Comparison of ENCODE assay signal across 20 cellular contexts in the genomic region with DNA sequence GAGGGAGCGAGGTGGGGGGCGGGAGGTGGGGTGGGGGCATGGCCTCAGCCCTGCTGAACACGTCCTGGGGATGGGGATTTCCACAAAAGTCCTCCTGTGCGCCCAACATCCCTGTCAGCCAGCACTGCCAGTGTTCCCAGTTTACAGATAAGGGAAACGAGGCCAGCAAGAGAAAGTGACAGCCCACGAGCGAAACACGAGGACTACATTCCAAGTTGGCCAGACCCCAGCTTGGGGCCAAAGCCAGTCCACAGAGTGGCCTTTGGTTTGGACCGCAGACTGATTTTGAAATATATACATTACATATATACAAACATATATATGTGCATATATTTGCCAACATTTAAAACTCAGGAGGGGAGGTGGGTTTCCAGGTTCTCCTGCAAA. TPM values are rescaled to one million over a fixed set of nuclear protein-coding genes. Genes with fewer than 3 reads are reported as not detected.
A peak's percentile ranks its signal among the peaks of the same experiment; 100 is the strongest.
DNase-seq lines count a peak whose midpoint lies in the region; ATAC-seq and TF ChIP-seq lines count a peak whose summit lies in the region.
"Had no signal": no experiment of that assay in that cellular context is flagged by ENCODE, and none has a peak within 500 bp of the region (broad histone marks: within the 10 kb centered on the region; RNA-seq: fewer than 3 reads in every experiment).

No MANE protein-coding gene starts in this region.

- ATAC-seq in PC-3: no peak

- H3K4me3 ChIP-seq in PC-3 (ENCODE audit: low read length) (no peak overlapping the region), stomach (peak overlapping the region in 3 of 4 donors; percentile 9 to 32 (median 15))
- H3K4me3 ChIP-seq: thyroid gland had no signal

- H3K9me3 ChIP-seq in ES-I3 (ENCODE audit: control insufficient read depth, insufficient read depth, low read length) (no peaks in the 10 kb centered on the region), PC-3 (ENCODE audit: low read length) (no peaks in the 10 kb centered on the region), stomach (no peaks in the 10 kb centered on the region)
- H3K9me3 ChIP-seq: SK-N-SH, spleen, thyroid gland had no signal

- H4K20me1 ChIP-seq in PC-3 (ENCODE audit: low read length): no peaks in the 10 kb centered on the region

- 12 to 21% (median 15%) methylated on average over 8 to 9 of the region's 9 CpGs for WGBS in stomach, 5 donors

- intact Hi-C loops in PC-3 (cut with micrococcal nuclease): loop anchor here (10.0 kb wide), 1 partner anchor 364 kb away; no protein-coding TSS in a partner anchor
- intact Hi-C loops in stomach (cut with DNase I; ENCODE audit: low total_unique reads): loop anchor here (5.0 kb wide), 1 partner anchor 73 kb away; no protein-coding TSS in a partner anchor

- H3K9me2 ChIP-seq in PC-3 (replicated peaks; ENCODE audit: low read length): no peaks in the 10 kb centered on the region
- H3K9me2 ChIP-seq: SK-N-SH had no signal

- no TSS peak for BruUV-seq in PC-3 (replicated peaks; lab: Mats Ljungman, UMichigan)

- H3K79me2 ChIP-seq in PC-3 (ENCODE audit: low read length): no peaks in the 10 kb centered on the region

- peak overlapping the region; percentile 71 for H3K4me2 ChIP-seq in PC-3 (ENCODE audit: low read length)
- H3K4me2 ChIP-seq: SK-N-SH had no signal

- H3K9ac ChIP-seq in ES-I3 (ENCODE audit: low read depth, low read length) (peak overlapping the region; percentile 17; the same call in 1 of the 2 replicates), PC-3 (ENCODE audit: low read length) (no peak overlapping the region)
- H3K9ac ChIP-seq: SK-N-SH had no signal

- DNase-seq in PC-3: no peak
- no peak for DNase-seq in stomach
- no peak for DNase-seq in amygdala (lab: John Stamatoyannopoulos, UW)
- DNase-seq in stimulated activated CD4-positive, alpha-beta T cell treated with anti-CD3 and anti-CD28 coated beads, Interleukin-2, amount 100 ng/mL, for 48 hours: no peak
- no peak for DNase-seq in GM20000 (ENCODE audit: low spot score)
- DNase-seq: GDM1, kidney glomerular epithelial cell, MV-4-11, NCI-H1694 treated with DMSO at 0.1 percent for 48 hours, NCI-H2227 treated with DMSO at 0.1 percent for 48 hours, retina, SK-N-SH had no signal

- no peak for TF ChIP-seq EP300 in stomach (IDR thresholded peaks at IDR 0.05)

- POLR2A ChIA-PET in PC-3 (lab: Charles Lee; ENCODE audit: unreplicated experiment): interaction anchor here (0.6 kb wide), 1 partner anchor 388 kb away, joined by 5 read pairs; no protein-coding TSS in a partner anchor

- H3K36me3 ChIP-seq in ES-I3 (ENCODE audit: insufficient read depth, low read length) (no peaks in the 10 kb centered on the region), PC-3 (ENCODE audit: low read depth, low read length) (no peaks in the 10 kb centered on the region), stomach (no peaks in the 10 kb centered on the region)
- H3K36me3 ChIP-seq: spleen, thyroid gland had no signal

- H3K27ac ChIP-seq in PC-3 (ENCODE audit: low read length): no peak overlapping the region
- H3K27ac ChIP-seq in layer of hippocampus (ENCODE audit: low read depth, low read length): peak overlapping the region; percentile 52
- no peak overlapping the region for H3K27ac ChIP-seq in stomach
- H3K27ac ChIP-seq: thyroid gland had no signal

- no peak for TF ChIP-seq POLR2A in stomach (IDR thresholded peaks at IDR 0.05)

- peaks cover 23% of the 10 kb centered on the region for H3K4me1 ChIP-seq in ES-I3 (ENCODE audit: insufficient read depth, low read length)
- peaks cover 21% of the 10 kb centered on the region for H3K4me1 ChIP-seq in PC-3 (ENCODE audit: insufficient read depth, low read length)
- H3K4me1 ChIP-seq in stomach: peaks cover 40 to 47% (median 41%) of the 10 kb centered on the region in 4 donors

- H3K27me3 ChIP-seq in PC-3 (ENCODE audit: low read length) (no peaks in the 10 kb centered on the region), layer of hippocampus (ENCODE audit: control insufficient read depth, insufficient read depth, low read length) (no peaks in the 10 kb centered on the region), stomach (peaks cover 0 to 57% (median 20%) of the 10 kb centered on the region in 3 donors)
- H3K27me3 ChIP-seq: thyroid gland had no signal

- no peaks in the 10 kb centered on the region for H3F3A ChIP-seq in PC-3 (ENCODE audit: low read length, unreplicated experiment)

- no peak overlapping the region for H2AFZ ChIP-seq in PC-3 (ENCODE audit: low read length)
- H2AFZ ChIP-seq: GM23338 had no signal

- CTCF ChIA-PET in PC-3 (lab: Charles Lee): no interaction called here

- TF ChIP-seq CTCF in PC-3 (conservative IDR thresholded peaks at IDR 0.05; ENCODE audit: low read depth, low read length) (no peak), stomach (IDR thresholded peaks at IDR 0.05) (no peak), GM20000 (IDR thresholded peaks at IDR 0.05; ENCODE audit: extremely low read depth, missing control alignments) (no peak)

RNA-seq across cellular contexts. Expression of gene FBXO2, which starts 5.0 kb away (rescaled TPM):
- total RNA-seq in PC-3 (2014; rRNA removed) (13.4 and 15.3 TPM in 2 replicates), stomach (10 to 100 TPM in 1 of 5 donors, 1 to 10 TPM in 2, not detected in 2; 2.5 to 12.5 (median 5.0) TPM)
- polyA plus RNA-seq in stomach: 10 to 100 TPM in 2 of 3 donors, 1 to 10 TPM in 1; 5.5 to 16.7 (median 15.4) TPM
- total RNA-seq: myocyte had no signal

RNA-seq across cellular contexts. Expression of gene FBXO44, which starts 5.4 kb away (rescaled TPM):
- total RNA-seq in PC-3 (2014; rRNA removed): 19.2 and 23.5 TPM in 2 replicates
- 10 to 100 TPM in 2 of 5 donors, 1 to 10 TPM in 3; 3.6 to 54.8 (median 9.0) TPM for total RNA-seq in stomach
- polyA plus RNA-seq in stomach: 10 to 100 TPM in 2 of 3 donors, 1 to 10 TPM in 1; 7.6 to 22.7 (median 17.0) TPM

RNA-seq across cellular contexts. Expression of gene FBXO6, which starts 14.8 kb away (rescaled TPM):
- total RNA-seq in PC-3 (2014; rRNA removed) (23.5 and 24.6 TPM in 2 replicates), stomach (1 to 10 TPM in 4 of 5 donors, not detected in 1; 1.2 to 9.1 (median 7.1) TPM)
- polyA plus RNA-seq in stomach: 10 to 100 TPM; 14.1 to 15.7 (median 15.0) TPM

RNA-seq across cellular contexts. Expression of gene MAD2L2, which starts 31.7 kb away (rescaled TPM):
- total RNA-seq in PC-3 (2014; rRNA removed) (127 and 139 TPM in 2 replicates), stomach (10 to 100 TPM in 3 of 5 donors, 1 to 10 TPM in 2; 7.2 to 23.9 (median 14.3) TPM)
- 10 to 100 TPM; 45.6 to 54.4 (median 47.3) TPM for polyA plus RNA-seq in stomach

RNA-seq across cellular contexts. Expression of gene DRAXIN, which starts 42.3 kb away (rescaled TPM):
- total RNA-seq in PC-3 (2014; rRNA removed) (0.07 TPM in 1 of 2 replicates, not detected in the other), stomach (under 1 TPM in 1 of 5 donors, not detected in 4; 0.18 TPM)
- polyA plus RNA-seq in stomach: under 1 TPM in 2 of 3 donors, not detected in 1; 0.03 to 0.06 TPM
- total RNA-seq: CD4-positive, CD25-positive, alpha-beta regulatory T cell; omental fat pad; thyroid gland had no signal
